Comparison of ENCODE assay signal across 30 cellular contexts in genomic region chr4:86847576-86847975, GRCh38. TPM values are rescaled to one million over a fixed set of nuclear protein-coding genes. Genes with fewer than 3 reads are reported as not detected.
DNase-seq lines count a peak whose midpoint lies in the region; ATAC-seq and TF ChIP-seq lines count a peak whose summit lies in the region.
"Had no signal": no experiment of that assay in that cellular context is flagged by ENCODE, and none has a peak within 500 bp of the region (broad histone marks: within the 10 kb centered on the region; RNA-seq: fewer than 3 reads in every experiment).

No MANE protein-coding gene starts in this region.

- POLR2A ChIA-PET in MCF 10A (lab: Yijun Ruan, JAX) = interaction anchor here (1.8 to 2.1 kb wide), 2 partner anchors 9 to 16 kb away, joined by 7 to 11 read pairs; no protein-coding TSS in a partner anchor

- peak; percentile 4 for ATAC-seq in foreskin keratinocyte
- ATAC-seq: activated T-cell treated with anti-CD3 and anti-CD28 coated beads, Interleukin-2, amount 50 U/mL, for 72 hours; mucosa of descending colon; natural killer cell treated with Interleukin-12 subunit alpha and Interleukin-12 subunit beta and Interleukin-15 and Interleukin-18, amount 100 ng/mL, for 72 hours; stimulated activated memory B cell treated with anti-CD40 and anti-IgM and Interleukin-4, amounts not matched to agents 10 μg/mL and 1 μg/mL and 100 μg/mL, for 72 hours; T-cell had no signal

- dilution Hi-C loops in mammary epithelial cell (cut with HindIII; ENCODE audit: low sequenced_read_pairs) = no loop called here

- H3K4me1 Mint-ChIP-seq in MCF 10A (ENCODE audit: insufficient read depth, unreplicated experiment) = peaks cover 28% of the 10 kb centered on the region
- no peaks in the 10 kb centered on the region for H3K4me1 Mint-ChIP-seq in activated naive CD8-positive, alpha-beta T cell treated with anti-CD3 and anti-CD28 coated beads for 36 hours
- H3K4me1 Mint-ChIP-seq: activated B cell treated with CpG ODN at 0.5 μM for 24 hours; CD4-positive, CD25-positive, alpha-beta regulatory T cell; immature natural killer cell; stimulated activated memory B cell treated with anti-CD40 and anti-IgM and Interleukin-4, amounts not matched to agents 10 μg/mL and 1 μg/mL and 100 μg/mL, for 72 hours; T-cell had no signal

- no peak overlapping the region for H3K4me3 Mint-ChIP-seq in MCF 10A (ENCODE audit: unreplicated experiment)
- H3K4me3 Mint-ChIP-seq in activated naive CD8-positive, alpha-beta T cell treated with anti-CD3 and anti-CD28 coated beads for 36 hours = no peak overlapping the region
- H3K4me3 Mint-ChIP-seq: activated B cell treated with CpG ODN at 0.5 μM for 24 hours; activated T-cell treated with anti-CD3 and anti-CD28 coated beads, Interleukin-2, amount 50 U/mL, for 72 hours; CD4-positive, CD25-positive, alpha-beta regulatory T cell; immature natural killer cell; natural killer cell treated with Interleukin-12 subunit alpha and Interleukin-12 subunit beta and Interleukin-15 and Interleukin-18, amount 100 ng/mL, for 72 hours; stimulated activated memory B cell treated with anti-CD40 and anti-IgM and Interleukin-4, amounts not matched to agents 10 μg/mL and 1 μg/mL and 100 μg/mL, for 72 hours; T-cell had no signal

- H3K9me3 ChIP-seq in breast epithelium (no peaks in the 10 kb centered on the region), mammary epithelial cell (replicated peaks; ENCODE audit: insufficient read depth, low read length) (no peaks in the 10 kb centered on the region), suprapubic skin (no peaks in the 10 kb centered on the region)
- H3K9me3 ChIP-seq: mucosa of descending colon, SJSA1 had no signal

- H3K79me2 ChIP-seq in mammary epithelial cell (ENCODE audit: insufficient read depth, low read length) = no peaks in the 10 kb centered on the region

- H3K4me3 ChIP-seq in breast epithelium (peak overlapping the region; percentile 14 to 59 (median 26)), mammary epithelial cell (replicated peaks in 1 of 3; ENCODE audit: insufficient read depth in 1 of 3, low read depth in 2 of 3, low read length in 3 of 3) (no peak overlapping the region), suprapubic skin (peak overlapping the region; percentile 58)
- H3K4me3 ChIP-seq: mucosa of descending colon, SJSA1 had no signal

- H3K36me3 ChIP-seq in breast epithelium = no peaks in the 10 kb centered on the region
- no peaks in the 10 kb centered on the region for H3K36me3 ChIP-seq in mammary epithelial cell (ENCODE audit: insufficient read depth, low read length)
- no peaks in the 10 kb centered on the region for H3K36me3 ChIP-seq in suprapubic skin
- H3K36me3 ChIP-seq: brain microvascular endothelial cell, SJSA1 had no signal

- H3K27ac ChIP-seq in breast epithelium (peak overlapping the region in 1 of 2 donors; percentile 84), mammary epithelial cell (ENCODE audit: insufficient read depth, low read depth, low read length) (no peak overlapping the region), foreskin keratinocyte (peak overlapping the region; percentile 95), suprapubic skin (peak overlapping the region; percentile 89)
- H3K27ac ChIP-seq: 22Rv1, brain microvascular endothelial cell, SJSA1 had no signal

- no peak overlapping the region for H3K9ac ChIP-seq in mammary epithelial cell (ENCODE audit: insufficient read depth, low read length)

- intact Hi-C loops in breast epithelium (cut with DNase I; ENCODE audit: low total_unique reads) = no loop called here
- intact Hi-C loops in MCF 10A (cut with micrococcal nuclease) = no loop called here
- intact Hi-C loops in mammary epithelial cell (cut with micrococcal nuclease) = no loop called here

- no peak for DNase-seq in breast epithelium (ENCODE audit: low spot score in 2 of 2)
- DNase-seq in MCF 10A (ENCODE audit: unreplicated experiment) = no peak
- DNase-seq in mammary epithelial cell = no peak
- DNase-seq in foreskin keratinocyte = peak in 1 of 2 donors; percentile 72
- DNase-seq in suprapubic skin (ENCODE audit: low spot score in 2 of 2) = no peak
- DNase-seq in NK-92 treated with Interleukin-12 subunit alpha and Interleukin-12 subunit beta, amount 100 ng/mL, for 24 hours (lab: John Stamatoyannopoulos, UW) = no peak
- DNase-seq in NCI-H2029 (lab: John Stamatoyannopoulos, UW) = no peak
- DNase-seq in activated naive CD8-positive, alpha-beta T cell treated with anti-CD3 and anti-CD28 coated beads for 36 hours = no peak
- DNase-seq: activated B cell treated with CpG ODN at 0.5 μM for 24 hours; activated naive CD4-positive, alpha-beta T cell treated with Interleukin-2 at 50 U/mL for 16 hours; activated T-cell treated with anti-CD3 and anti-CD28 coated beads, Interleukin-2, amount 50 U/mL, for 72 hours; brain microvascular endothelial cell; CD4-positive, CD25-positive, alpha-beta regulatory T cell; hippocampal formation; immature natural killer cell; mucosa of descending colon; NCI-H1694 treated with DMSO at 0.1 percent for 48 hours; NCI-H526 treated with DMSO at 0.1 percent for 48 hours; retina; stimulated activated CD4-positive, alpha-beta T cell treated with anti-CD3 and anti-CD28 coated beads, Interleukin-12 subunit alpha, Interleukin-12 subunit beta, amount 100 ng/mL, for 4 hours; stimulated activated CD4-positive, alpha-beta T cell treated with anti-CD3 and anti-CD28 coated beads, Interleukin-4, amount 100 ng/mL, for 24 hours; T-cell had no signal

- BruUV-seq in MCF 10A (replicated peaks; lab: Mats Ljungman, UMichigan) = no TSS peak
- BruUV-seq in mammary epithelial cell (replicated peaks; lab: Mats Ljungman, UMichigan) = no TSS peak

- H2AFZ ChIP-seq in mammary epithelial cell (ENCODE audit: low read depth, low read length) = peak overlapping the region; percentile 68

- no peak overlapping the region for H3K27ac Mint-ChIP-seq in MCF 10A (ENCODE audit: low read depth, unreplicated experiment)
- H3K27ac Mint-ChIP-seq in activated naive CD8-positive, alpha-beta T cell treated with anti-CD3 and anti-CD28 coated beads for 36 hours = no peak overlapping the region
- H3K27ac Mint-ChIP-seq: activated B cell treated with CpG ODN at 0.5 μM for 24 hours; activated T-cell treated with anti-CD3 and anti-CD28 coated beads, Interleukin-2, amount 50 U/mL, for 72 hours; CD4-positive, CD25-positive, alpha-beta regulatory T cell; immature natural killer cell; natural killer cell treated with Interleukin-12 subunit alpha and Interleukin-12 subunit beta and Interleukin-15 and Interleukin-18, amount 100 ng/mL, for 72 hours; stimulated activated memory B cell treated with anti-CD40 and anti-IgM and Interleukin-4, amounts not matched to agents 10 μg/mL and 1 μg/mL and 100 μg/mL, for 72 hours; T-cell had no signal

- TF ChIP-seq CTCF in breast epithelium (IDR thresholded peaks at IDR 0.05) (no peak), MCF 10A (IDR thresholded peaks at IDR 0.05; ENCODE audit: unreplicated experiment) (no peak), mammary epithelial cell (conservative IDR thresholded peaks at IDR 0.05 in 1 of 2, IDR thresholded peaks at IDR 0.05 in 1 of 2; ENCODE audit: extremely low read depth in 1 of 2, insufficient read depth in 1 of 2, low read depth in 1 of 2, low read length in 2 of 2) (no peak), foreskin keratinocyte (conservative IDR thresholded peaks at IDR 0.05) (no peak), suprapubic skin (IDR thresholded peaks at IDR 0.05) (no peak)

- whole genome bisulfite sequencing in mammary epithelial cell (ENCODE audit: low coverage, missing lambda C conversion rate) = 98% methylated on average over 4 of the region's 4 CpGs
- WGBS in suprapubic skin = 41% methylated on average over 4 of the region's 4 CpGs

- no peaks in the 10 kb centered on the region for H3K9me3 Mint-ChIP-seq in MCF 10A (ENCODE audit: unreplicated experiment)
- no peaks in the 10 kb centered on the region for H3K9me3 Mint-ChIP-seq in activated naive CD8-positive, alpha-beta T cell treated with anti-CD3 and anti-CD28 coated beads for 36 hours
- H3K9me3 Mint-ChIP-seq: activated B cell treated with CpG ODN at 0.5 μM for 24 hours; activated T-cell treated with anti-CD3 and anti-CD28 coated beads, Interleukin-2, amount 50 U/mL, for 72 hours; natural killer cell treated with Interleukin-12 subunit alpha and Interleukin-12 subunit beta and Interleukin-15 and Interleukin-18, amount 100 ng/mL, for 72 hours had no signal

- no peaks in the 10 kb centered on the region for H4K20me1 ChIP-seq in mammary epithelial cell (ENCODE audit: insufficient read depth, low read length)

- H3K27me3 Mint-ChIP-seq in MCF 10A (ENCODE audit: insufficient read depth, unreplicated experiment) = no peaks in the 10 kb centered on the region
- H3K27me3 Mint-ChIP-seq in activated naive CD8-positive, alpha-beta T cell treated with anti-CD3 and anti-CD28 coated beads for 36 hours = peaks cover 4% of the 10 kb centered on the region
- H3K27me3 Mint-ChIP-seq: activated B cell treated with CpG ODN at 0.5 μM for 24 hours had no signal

- no peaks in the 10 kb centered on the region for H3K36me3 Mint-ChIP-seq in MCF 10A (ENCODE audit: insufficient read depth, unreplicated experiment)
- no peaks in the 10 kb centered on the region for H3K36me3 Mint-ChIP-seq in activated naive CD8-positive, alpha-beta T cell treated with anti-CD3 and anti-CD28 coated beads for 36 hours
- H3K36me3 Mint-ChIP-seq: CD4-positive, CD25-positive, alpha-beta regulatory T cell; immature natural killer cell; natural killer cell treated with Interleukin-12 subunit alpha and Interleukin-12 subunit beta and Interleukin-15 and Interleukin-18, amount 100 ng/mL, for 72 hours; stimulated activated memory B cell treated with anti-CD40 and anti-IgM and Interleukin-4, amounts not matched to agents 10 μg/mL and 1 μg/mL and 100 μg/mL, for 72 hours; T-cell had no signal

- TF ChIP-seq POLR2A in breast epithelium (IDR thresholded peaks at IDR 0.05) = no peak
- TF ChIP-seq POLR2A in suprapubic skin (IDR thresholded peaks at IDR 0.05) = no peak

- in situ Hi-C loops in mammary epithelial cell (cut with MboI; ENCODE audit: low sequenced_read_pairs in 2 of 2) = no loop called here

- TF ChIP-seq EP300 in suprapubic skin (IDR thresholded peaks at IDR 0.05) = no peak

- CTCF ChIA-PET in MCF 10A (lab: Yijun Ruan, JAX) = interaction anchor here (0.6 to 0.9 kb wide), 3 partner anchors 15 to 46 kb away, joined by 3 to 6 read pairs (median 3); no protein-coding TSS in a partner anchor
- CTCF ChIA-PET in mammary epithelial cell (lab: Charles Lee; ENCODE audit: low non-redundant PET) = interaction anchor here (0.6 kb wide), 1 partner anchor 347 kb away, joined by 3 read pairs; no protein-coding TSS in a partner anchor

- no peaks in the 10 kb centered on the region for H3K27me3 ChIP-seq in breast epithelium
- H3K27me3 ChIP-seq in mammary epithelial cell (ENCODE audit: insufficient read depth, low read length) = no peaks in the 10 kb centered on the region
- H3K27me3 ChIP-seq in foreskin keratinocyte = no peaks in the 10 kb centered on the region
- no peaks in the 10 kb centered on the region for H3K27me3 ChIP-seq in suprapubic skin
- H3K27me3 ChIP-seq: brain microvascular endothelial cell, SJSA1 had no signal

- no peak overlapping the region for H3K4me2 ChIP-seq in mammary epithelial cell (ENCODE audit: insufficient read depth, low read depth, low read length)

- no peaks in the 10 kb centered on the region for H3K4me1 ChIP-seq in breast epithelium
- H3K4me1 ChIP-seq in mammary epithelial cell (ENCODE audit: insufficient read depth, low read length) = peaks cover 37% of the 10 kb centered on the region
- H3K4me1 ChIP-seq in foreskin keratinocyte = peaks cover 37% of the 10 kb centered on the region
- H3K4me1 ChIP-seq in suprapubic skin = peaks cover 66% of the 10 kb centered on the region
- H3K4me1 ChIP-seq: SJSA1 had no signal

RNA-seq across cellular contexts. Expression of gene SLC10A6, which starts 1.6 kb away (rescaled TPM):
- 1 to 10 TPM; 4.0 to 5.9 (median 4.6) TPM for total RNA-seq in breast epithelium
- not detected in 2 replicates for total RNA-seq in MCF 10A (2022)
- 1 to 10 TPM in 1 of 2 donors, under 1 TPM in 1; 0.67 to 1.9 TPM for total RNA-seq in mammary epithelial cell
- polyA plus RNA-seq in mammary epithelial cell = 0.40 TPM
- polyA minus RNA-seq in mammary epithelial cell = not detected
- total RNA-seq in foreskin keratinocyte = 12.7 and 17.1 TPM in 2 replicates
- polyA plus RNA-seq in foreskin keratinocyte = 1.2 and 1.9 TPM in 2 replicates
- 100 to 1,000 TPM in 2 of 4 donors, 10 to 100 TPM in 2; 60.7 to 113 (median 98.3) TPM for total RNA-seq in suprapubic skin
- not detected for total RNA-seq in activated naive CD8-positive, alpha-beta T cell treated with anti-CD3 and anti-CD28 coated beads for 36 hours
- total RNA-seq: CD4-positive, CD25-positive, alpha-beta regulatory T cell; Daoy; frontal cortex; natural killer cell treated with Interleukin-12 subunit alpha and Interleukin-12 subunit beta and Interleukin-15 and Interleukin-18, amount 100 ng/mL, for 72 hours; osteocyte; T-cell had no signal
- polyA plus RNA-seq: CD4-positive, CD25-positive, alpha-beta regulatory T cell; immature natural killer cell had no signal

RNA-seq across cellular contexts. Expression of gene C4orf36, which starts 44.6 kb away (rescaled TPM):
- 1 to 10 TPM in 2 of 3 donors, under 1 TPM in 1; 0.96 to 6.6 (median 5.7) TPM for total RNA-seq in breast epithelium
- total RNA-seq in MCF 10A (2022) = 2.9 and 3.5 TPM in 2 replicates
- total RNA-seq in mammary epithelial cell = 1 to 10 TPM; 2.7 to 5.7 TPM
- 3.0 TPM for polyA plus RNA-seq in mammary epithelial cell
- 36.6 TPM for polyA minus RNA-seq in mammary epithelial cell
- total RNA-seq in foreskin keratinocyte = 2.8 and 3.2 TPM in 2 replicates
- 3.2 and 3.9 TPM in 2 replicates for polyA plus RNA-seq in foreskin keratinocyte
- 1 to 10 TPM in 2 of 4 donors, under 1 TPM in 1, not detected in 1; 0.83 to 2.4 (median 1.4) TPM for total RNA-seq in suprapubic skin
- total RNA-seq in activated naive CD8-positive, alpha-beta T cell treated with anti-CD3 and anti-CD28 coated beads for 36 hours = not detected
- total RNA-seq: activated B cell treated with CpG ODN at 0.5 μM for 24 hours; CD4-positive, CD25-positive, alpha-beta regulatory T cell; liver; natural killer cell treated with Interleukin-12 subunit alpha and Interleukin-12 subunit beta and Interleukin-15 and Interleukin-18, amount 100 ng/mL, for 72 hours had no signal
- polyA plus RNA-seq: CD4-positive, CD25-positive, alpha-beta regulatory T cell had no signal

Comparison
In these comparisons a context has a peak if more than half of its experiments do, and no peak if none do; other contexts are left out.
1. H3K4me3 ChIP-seq: peak in breast epithelium (3 of 3) and suprapubic skin (single experiment); none in mammary epithelial cell (0 of 3).